Comparison of ENCODE assay signal across 1 cellular context in genomic region chr6:98027898-98028297, GRCh38.
TF ChIP-seq lines count a peak whose summit lies in the region.

No MANE protein-coding gene starts in this region.

TF ChIP-seq in HepG2, 621 proteins besides CTCF, POLR2A, EP300 and RAD21 (continued from another document):
- TF ChIP-seq ZNF414 (CRISPR knock-in tag; IDR thresholded peaks at IDR 0.05) = no peak
- peak; percentile 41 to 66; a peak in 3 of 4 replicates for TF ChIP-seq MAFK (conservative IDR thresholded peaks at IDR 0.05 in 1 of 2, IDR thresholded peaks at IDR 0.05 in 1 of 2; ENCODE audit: low read length in 2 of 2)
- no peak for TF ChIP-seq LCORL (IDR thresholded peaks at IDR 0.05)
- TF ChIP-seq LCORL (CRISPR knock-in tag; IDR thresholded peaks at IDR 0.05) = no peak
- TF ChIP-seq ZNF589 (CRISPR knock-in tag; conservative IDR thresholded peaks at IDR 0.05) = no peak
- no peak for TF ChIP-seq TCF12 (IDR thresholded peaks at IDR 0.05)
- TF ChIP-seq TCF12 (CRISPR knock-in tag; IDR thresholded peaks at IDR 0.05) = no peak
